In genomic region chr19:4172861-4173473, GRCh38 we compare ENCODE assay signal across 1 cellular context.
TF ChIP-seq lines count a peak whose summit lies in the region.

No MANE protein-coding gene starts in this region.

TF ChIP-seq in HepG2, 621 proteins besides CTCF, POLR2A, EP300 and RAD21 (continued from another document and continues in another):
- TF ChIP-seq HMGXB3 (CRISPR knock-in tag; IDR thresholded peaks at IDR 0.05; ENCODE audit: borderline replicate concordance) = peak; percentile 86; the same call in 1 of the 2 replicates
- peak; percentile 58; the same call in 1 of the 2 replicates for TF ChIP-seq REPIN1 (CRISPR knock-in tag; IDR thresholded peaks at IDR 0.05; ENCODE audit: borderline replicate concordance, low read depth)
- TF ChIP-seq ZFAT (CRISPR knock-in tag; conservative IDR thresholded peaks at IDR 0.05) = no peak
- peak; percentile 31; the same call in 1 of the 2 replicates for TF ChIP-seq GZF1 (CRISPR knock-in tag; IDR thresholded peaks at IDR 0.05)
- TF ChIP-seq KLF12 (CRISPR knock-in tag; IDR thresholded peaks at IDR 0.05; ENCODE audit: borderline replicate concordance) = 0 out of 2 replicates have a peak, but pooled peaks have one; percentile 26
- TF ChIP-seq DRAP1 (CRISPR knock-in tag; IDR thresholded peaks at IDR 0.05) = 0 out of 2 replicates have a peak, but pooled peaks have one; percentile 28
- no peak for TF ChIP-seq SOX13 (IDR thresholded peaks at IDR 0.05)
- TF ChIP-seq SOX13 (CRISPR knock-in tag; conservative IDR thresholded peaks at IDR 0.05 in 1 of 2, IDR thresholded peaks at IDR 0.05 in 1 of 2) = 0 out of 4 replicates have a peak, but pooled peaks of 1 of the 2 experiments have one; percentile 38
- no peak for TF ChIP-seq ZNF746 (CRISPR knock-in tag; IDR thresholded peaks at IDR 0.05)
- 0 out of 2 replicates have a peak, but pooled peaks have one; percentile 68 for TF ChIP-seq ZNF296 (CRISPR knock-in tag; conservative IDR thresholded peaks at IDR 0.05)
- peak; percentile 92 for TF ChIP-seq TSC22D2 (CRISPR knock-in tag; IDR thresholded peaks at IDR 0.05; ENCODE audit: borderline replicate concordance)
- TF ChIP-seq KDM1A (CRISPR knock-in tag; IDR thresholded peaks at IDR 0.05) = no peak
- peak; percentile 41; the same call in 1 of the 2 replicates for TF ChIP-seq ZNF709 (CRISPR knock-in tag; IDR thresholded peaks at IDR 0.05)
- peak; percentile 68; the same call in 1 of the 2 replicates for TF ChIP-seq ZBTB33 (CRISPR knock-in tag; IDR thresholded peaks at IDR 0.05)
- TF ChIP-seq CENPX (CRISPR knock-in tag; IDR thresholded peaks at IDR 0.05) = no peak
- no peak for TF ChIP-seq ZNF770 (CRISPR knock-in tag; IDR thresholded peaks at IDR 0.05)
- TF ChIP-seq MYC (CRISPR knock-in tag; IDR thresholded peaks at IDR 0.05; ENCODE audit: borderline replicate concordance) = peak; percentile 50; the same call in 1 of the 2 replicates
- no peak for TF ChIP-seq LBX2 (CRISPR knock-in tag; IDR thresholded peaks at IDR 0.05; ENCODE audit: borderline replicate concordance)
- no peak for TF ChIP-seq SOX5 (CRISPR knock-in tag; IDR thresholded peaks at IDR 0.05; ENCODE audit: borderline replicate concordance)
- TF ChIP-seq ZBTB49 (CRISPR knock-in tag; IDR thresholded peaks at IDR 0.05; ENCODE audit: borderline replicate concordance) = peak; percentile 85; the same call in 1 of the 2 replicates
- 0 out of 2 replicates have a peak, but pooled peaks have one; percentile 50 for TF ChIP-seq ZNF7 (CRISPR knock-in tag; IDR thresholded peaks at IDR 0.05)
- TF ChIP-seq HOXD1 (CRISPR knock-in tag; IDR thresholded peaks at IDR 0.05) = peak; percentile 65; the same call in 1 of the 2 replicates
- 0 out of 2 replicates have a peak, but pooled peaks have one; percentile 43 for TF ChIP-seq ZNF605 (CRISPR knock-in tag; IDR thresholded peaks at IDR 0.05)
- 0 out of 2 replicates have a peak, but pooled peaks have one; percentile 37 for TF ChIP-seq REXO4 (CRISPR knock-in tag; IDR thresholded peaks at IDR 0.05; ENCODE audit: borderline replicate concordance)
- 0 out of 2 replicates have a peak, but pooled peaks have one; percentile 31 for TF ChIP-seq ZSCAN21 (CRISPR knock-in tag; IDR thresholded peaks at IDR 0.05; ENCODE audit: borderline replicate concordance)
- TF ChIP-seq ZNF773 (CRISPR knock-in tag; IDR thresholded peaks at IDR 0.05; ENCODE audit: borderline replicate concordance) = peak; percentile 76; the same call in 1 of the 2 replicates
- TF ChIP-seq ZNF841 (CRISPR knock-in tag; IDR thresholded peaks at IDR 0.05; ENCODE audit: borderline replicate concordance) = 0 out of 2 replicates have a peak, but pooled peaks have one; percentile 29
- no peak for TF ChIP-seq IKZF1 (IDR thresholded peaks at IDR 0.05)
- no peak for TF ChIP-seq SKI (IDR thresholded peaks at IDR 0.05; ENCODE audit: partially characterized antibody)
- no peak for TF ChIP-seq CBX2 (IDR thresholded peaks at IDR 0.05; ENCODE audit: low read depth, low read length)
- no peak for TF ChIP-seq CBX2 (CRISPR knock-in tag; IDR thresholded peaks at IDR 0.05; ENCODE audit: low read depth)
- peak; percentile 82 for TF ChIP-seq TFE3 (CRISPR knock-in tag; IDR thresholded peaks at IDR 0.05)
- TF ChIP-seq ATF2 (CRISPR knock-in tag; IDR thresholded peaks at IDR 0.05) = 0 out of 2 replicates have a peak, but pooled peaks have one; percentile 52
- peak; percentile 81; the same call in 1 of the 2 replicates for TF ChIP-seq ETV6 (CRISPR knock-in tag; conservative IDR thresholded peaks at IDR 0.05)
- TF ChIP-seq PATZ1 (CRISPR knock-in tag; IDR thresholded peaks at IDR 0.05) = 0 out of 2 replicates have a peak, but pooled peaks have one; percentile 33
- TF ChIP-seq ZNF883 (CRISPR knock-in tag; IDR thresholded peaks at IDR 0.05; ENCODE audit: not compliant biosample characterization) = peak; percentile 66
- TF ChIP-seq HES4 (CRISPR knock-in tag; IDR thresholded peaks at IDR 0.05; ENCODE audit: borderline replicate concordance) = peak; percentile 89
- 0 out of 2 replicates have a peak, but pooled peaks have one; percentile 23 for TF ChIP-seq KDM5B (CRISPR knock-in tag; IDR thresholded peaks at IDR 0.05; ENCODE audit: borderline replicate concordance)
- 0 out of 2 replicates have a peak, but pooled peaks have one; percentile 25 for TF ChIP-seq ZBTB2 (CRISPR knock-in tag; IDR thresholded peaks at IDR 0.05; ENCODE audit: low read depth)
- no peak for TF ChIP-seq KDM5A (IDR thresholded peaks at IDR 0.05; ENCODE audit: borderline replicate concordance, low read length)
- peak; percentile 56; the same call in 1 of the 2 replicates for TF ChIP-seq ZNF430 (CRISPR knock-in tag; IDR thresholded peaks at IDR 0.05)
